In the genomic region with DNA sequence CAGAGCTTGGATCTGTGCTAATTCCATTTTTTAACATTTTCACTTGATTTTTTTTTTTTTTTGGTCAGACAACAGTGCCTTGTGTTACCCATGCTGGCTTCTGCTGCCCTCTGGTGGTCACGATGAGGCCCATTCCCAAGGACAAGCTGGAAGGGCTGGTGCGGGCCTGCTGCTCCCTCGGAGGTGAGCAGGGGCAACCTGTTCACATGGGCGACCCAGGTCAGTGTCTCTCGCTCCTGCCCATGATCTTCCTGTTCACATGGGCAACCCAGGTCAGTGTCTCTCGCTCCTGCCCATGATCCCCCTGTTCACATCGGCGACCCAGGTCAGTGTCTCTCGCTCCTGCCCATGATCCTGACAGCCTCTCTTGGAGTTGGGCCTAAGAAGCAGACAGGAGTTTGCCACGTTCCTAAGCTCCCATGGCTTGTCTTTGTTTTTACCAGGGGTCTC, we compare ENCODE assay signal across 10 cellular contexts. TPM values are rescaled to one million over a fixed set of nuclear protein-coding genes. Genes with fewer than 3 reads are reported as not detected.
DNase-seq lines count a peak whose midpoint lies in the region; ATAC-seq, FAIRE-seq and TF ChIP-seq lines count a peak whose summit lies in the region.
"Had no signal": no experiment of that assay in that cellular context is flagged by ENCODE, and none has a peak within 500 bp of the region (broad histone marks: within the 10 kb centered on the region; RNA-seq: fewer than 3 reads in every experiment).

No MANE protein-coding gene starts in this region.

- intact Hi-C loops in GM12878 (cut with micrococcal nuclease; ENCODE audit: unreplicated experiment), result loop anchor here (1.0 to 5.0 kb wide), 3 partner anchors 116 to 270 kb away; no protein-coding TSS in a partner anchor

- H3K79me2 ChIP-seq in GM12878 (ENCODE audit: control insufficient read depth, insufficient read depth, low read length), result no peaks in the 10 kb centered on the region

- H3K9me3 ChIP-seq in GM12878 (replicated peaks; ENCODE audit: control insufficient read depth, insufficient read depth, low read length), result no peaks in the 10 kb centered on the region
- H3K9me3 ChIP-seq: BLaER1 had no signal

- H2AFZ ChIP-seq in GM12878 (ENCODE audit: control insufficient read depth, low read depth, low read length), result no peak overlapping the region

- DNase-seq in NCI-H524 (lab: John Stamatoyannopoulos, UW) (peak; percentile 61 to 82), NCI-H524 treated with DMSO at 0.1 percent for 48 hours (lab: John Stamatoyannopoulos, UW) (no peak), NCI-H1417 treated with DMSO at 0.1 percent for 48 hours (lab: John Stamatoyannopoulos, UW) (peak; percentile 24), UCSD-AML1 (lab: John Stamatoyannopoulos, UW; ENCODE audit: unreplicated experiment) (peak; percentile 58), GM12878 (ENCODE audit: low read depth, low spot score) (peak; percentile 23), hypothalamus (lab: John Stamatoyannopoulos, UW) (peak in 48 of 51 donors; percentile 4 to 89 (median 59)), skeletal muscle cell (ENCODE audit: low read depth) (peak; percentile 33)

- peak; percentile 97 for TF ChIP-seq RAD21 in GM12878 (IDR thresholded peaks at IDR 0.05; ENCODE audit: insufficient read depth, low read depth, low read length)

- FAIRE-seq in GM12878 (lab: Jason Lieb, UNC), result peak; percentile 84

- CTCF ChIA-PET in GM12878 (lab: Yijun Ruan, JAX), result interaction anchor here (0.6 to 11.8 kb wide), 66 partner anchors 8 to 872 kb away, joined by 3 to 333 read pairs (median 4); a partner anchor contains a TSS

- RAD21 ChIA-PET in GM12878 (lab: Charles Lee; ENCODE audit: unreplicated experiment), result interaction anchor here (0.6 to 7.8 kb wide), 28 partner anchors 11 to 402 kb away, joined by 3 to 119 read pairs (median 4); a partner anchor contains a TSS

- H3K4me3 ChIP-seq in GM12878, result no peak overlapping the region
- H3K4me3 ChIP-seq in skeletal muscle cell (ENCODE audit: low read depth, low read length), result no peak overlapping the region
- H3K4me3 ChIP-seq: BLaER1, skin epidermis had no signal

- POLR2A ChIA-PET in GM12878 (lab: Charles Lee), result interaction anchor here (0.6 to 1.0 kb wide), 2 partner anchors 157 to 271 kb away, joined by 3 to 7 read pairs; no protein-coding TSS in a partner anchor

- ATAC-seq in GM12878 (peak; percentile 93), GM19452 (IDR thresholded peaks at IDR 0.05; ENCODE audit: unreplicated experiment) (no peak)

- H4K20me1 ChIP-seq in GM12878 (ENCODE audit: control insufficient read depth, insufficient read depth), result no peaks in the 10 kb centered on the region

- no peak for TF ChIP-seq EP300 in GM12878 (IDR thresholded peaks at IDR 0.05; ENCODE audit: borderline replicate concordance in 1 of 2, control insufficient read depth in 1 of 2, low read depth in 2 of 2, low read length in 2 of 2)

- H3K4me1 ChIP-seq in GM12878 (ENCODE audit: control insufficient read depth, insufficient read depth, low read length), result no peaks in the 10 kb centered on the region
- H3K4me1 ChIP-seq: BLaER1 had no signal

- BruUV-seq in GM12878 (replicated peaks; lab: Mats Ljungman, UMichigan), result no TSS peak

- in situ Hi-C loops in GM12878 (cut with MboI), result loop anchor here (5.0 kb wide), 1 partner anchor 271 kb away; no protein-coding TSS in a partner anchor

- no peak overlapping the region for H3K27ac ChIP-seq in GM12878 (ENCODE audit: control insufficient read depth, insufficient read depth)
- H3K27ac ChIP-seq: BLaER1, skin epidermis had no signal

- no peak overlapping the region for H3K4me2 ChIP-seq in GM12878 (ENCODE audit: control insufficient read depth, insufficient read depth)
- H3K4me2 ChIP-seq: BLaER1 had no signal

- peaks cover 18 to 28% of the 10 kb centered on the region in 2 experiments for H3K36me3 ChIP-seq in GM12878 (ENCODE audit: control insufficient read depth in 2 of 2, insufficient read depth in 2 of 2, low read length in 1 of 2)

- H3K27me3 ChIP-seq in GM12878 (replicated peaks in 1 of 2; ENCODE audit: control insufficient read depth in 2 of 2, insufficient read depth in 2 of 2, low read length in 1 of 2), result no peaks in the 10 kb centered on the region
- H3K27me3 ChIP-seq: BLaER1 had no signal

- no peak overlapping the region for H3K9ac ChIP-seq in GM12878 (ENCODE audit: control insufficient read depth, insufficient read depth, low read length)
- H3K9ac ChIP-seq: BLaER1 had no signal

- TF ChIP-seq CTCF in GM12878 (IDR thresholded peaks at IDR 0.05 in 2 of 3, conservative IDR thresholded peaks at IDR 0.05 in 1 of 3; ENCODE audit: control insufficient read depth in 2 of 3, extremely low read depth in 1 of 3, insufficient read depth in 1 of 3, low read depth in 3 of 3, low read length in 3 of 3), result peak; percentile 85 to 89 (median 89); a peak in 5 of 6 replicates

- TF ChIP-seq POLR2A in GM12878 (IDR thresholded peaks at IDR 0.05; ENCODE audit: low read depth, low read length), result no peak

- 36% methylated on average over 10 of the region's 10 CpGs for WGBS in GM12878 (ENCODE audit: insufficient coverage, insufficient replicate concordance, low lambda C conversion rate, missing lambda C conversion rate)

- SMC1A ChIA-PET in GM12878 (lab: Charles Lee; ENCODE audit: uncharacterized antibody, unreplicated experiment), result interaction anchor here (0.6 to 8.5 kb wide), 42 partner anchors 10 to 496 kb away, joined by 3 to 183 read pairs (median 4); a partner anchor contains a TSS

TF ChIP-seq in GM12878, 131 proteins besides CTCF, POLR2A, EP300 and RAD21 (continues in another document):
- TF ChIP-seq MEF2A (IDR thresholded peaks at IDR 0.05; ENCODE audit: insufficient read depth, low read depth, low read length) (no peak), HCFC1 (IDR thresholded peaks at IDR 0.05; ENCODE audit: low read length) (no peak), ZNF384 (IDR thresholded peaks at IDR 0.05; ENCODE audit: borderline replicate concordance, low read depth, low read length) (peak; percentile 97), STAT1 (conservative IDR thresholded peaks at IDR 0.05) (no peak), ZNF207 (IDR thresholded peaks at IDR 0.05; ENCODE audit: borderline replicate concordance) (no peak), EGR1 (IDR thresholded peaks at IDR 0.05; ENCODE audit: borderline replicate concordance in 1 of 2, low read depth in 2 of 2, low read length in 2 of 2) (no peak), HDGF (IDR thresholded peaks at IDR 0.05) (peak; percentile 81), SMC3 (IDR thresholded peaks at IDR 0.05; ENCODE audit: borderline replicate concordance, low read length) (peak; percentile 98), MTA3 (IDR thresholded peaks at IDR 0.05; ENCODE audit: borderline replicate concordance, low read length) (no peak), HDAC2 (IDR thresholded peaks at IDR 0.05) (no peak), MYC (IDR thresholded peaks at IDR 0.05; ENCODE audit: insufficient read depth, insufficient read length, insufficient replicate concordance, low read length, severe bottlenecking) (no peak), CREB1 (IDR thresholded peaks at IDR 0.05; ENCODE audit: low read depth) (no peak), DPF2 (IDR thresholded peaks at IDR 0.05) (no peak), ATF7 (IDR thresholded peaks at IDR 0.05; ENCODE audit: low read depth) (0 out of 2 replicates have a peak, but pooled peaks have one; percentile 21)
- TF ChIP-seq, protein P1, sequence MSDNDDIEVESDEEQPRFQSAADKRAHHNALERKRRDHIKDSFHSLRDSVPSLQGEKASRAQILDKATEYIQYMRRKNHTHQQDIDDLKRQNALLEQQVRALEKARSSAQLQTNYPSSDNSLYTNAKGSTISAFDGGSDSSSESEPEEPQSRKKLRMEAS (IDR thresholded peaks at IDR 0.05; ENCODE audit: low read depth, low read length), result no peak
- TF ChIP-seq, protein P2, sequence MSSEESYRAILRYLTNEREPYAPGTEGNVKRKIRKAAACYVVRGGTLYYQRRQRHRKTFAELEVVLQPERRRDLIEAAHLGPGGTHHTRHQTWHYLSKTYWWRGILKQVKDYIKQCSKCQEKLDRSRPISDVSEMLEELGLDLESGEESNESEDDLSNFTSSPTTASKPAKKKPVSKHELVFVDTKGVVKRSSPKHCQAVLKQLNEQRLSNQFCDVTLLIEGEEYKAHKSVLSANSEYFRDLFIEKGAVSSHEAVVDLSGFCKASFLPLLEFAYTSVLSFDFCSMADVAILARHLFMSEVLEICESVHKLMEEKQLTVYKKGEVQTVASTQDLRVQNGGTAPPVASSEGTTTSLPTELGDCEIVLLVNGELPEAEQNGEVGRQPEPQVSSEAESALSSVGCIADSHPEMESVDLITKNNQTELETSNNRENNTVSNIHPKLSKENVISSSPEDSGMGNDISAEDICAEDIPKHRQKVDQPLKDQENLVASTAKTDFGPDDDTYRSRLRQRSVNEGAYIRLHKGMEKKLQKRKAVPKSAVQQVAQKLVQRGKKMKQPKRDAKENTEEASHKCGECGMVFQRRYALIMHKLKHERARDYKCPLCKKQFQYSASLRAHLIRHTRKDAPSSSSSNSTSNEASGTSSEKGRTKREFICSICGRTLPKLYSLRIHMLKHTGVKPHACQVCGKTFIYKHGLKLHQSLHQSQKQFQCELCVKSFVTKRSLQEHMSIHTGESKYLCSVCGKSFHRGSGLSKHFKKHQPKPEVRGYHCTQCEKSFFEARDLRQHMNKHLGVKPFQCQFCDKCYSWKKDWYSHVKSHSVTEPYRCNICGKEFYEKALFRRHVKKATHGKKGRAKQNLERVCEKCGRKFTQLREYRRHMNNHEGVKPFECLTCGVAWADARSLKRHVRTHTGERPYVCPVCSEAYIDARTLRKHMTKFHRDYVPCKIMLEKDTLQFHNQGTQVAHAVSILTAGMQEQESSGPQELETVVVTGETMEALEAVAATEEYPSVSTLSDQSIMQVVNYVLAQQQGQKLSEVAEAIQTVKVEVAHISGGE (CRISPR knock-in tag; IDR thresholded peaks at IDR 0.05), result no peak

RNA-seq across cellular contexts. Expression of a gene that starts 59.4 kb away (rescaled TPM):
- 462 and 476 TPM in 2 replicates for total RNA-seq in GM12878 (2013; cell fraction: nucleolus; rRNA removed)
- 64.0 and 69.7 TPM in 2 replicates for total RNA-seq in GM12878 (2014; rRNA removed)
- 52.8 and 57.8 TPM in 2 replicates for total RNA-seq in GM12878 (2014; rRNA removed; fragmentation: Illumina TruSeq; extraction: Trizol)
- 50.5 and 56.8 TPM in 2 replicates for total RNA-seq in GM12878 (2021)
- polyA plus RNA-seq in GM12878 (2011; ENCODE audit: low read depth), result 37.4 TPM
- polyA plus RNA-seq in GM12878 (2011; rRNA removed), result 42.9 and 53.5 TPM in 2 replicates
- polyA plus RNA-seq in GM12878 (2011; cell fraction: cytosol; rRNA removed), result 52.2 and 69.1 TPM in 2 replicates
- polyA plus RNA-seq in GM12878 (2011; cell fraction: nucleus; rRNA removed), result 290 and 321 TPM in 2 replicates
- 39.8 and 51.8 TPM in 2 replicates for polyA plus RNA-seq in GM12878 (2012)
- 69.9 and 70.3 TPM in 2 replicates for polyA plus RNA-seq in GM12878 (2014; fragmentation: Illumina TruSeq; extraction: Trizol)
- 10 to 100 TPM; 15.0 to 23.2 TPM for polyA plus RNA-seq in GM12878 (2014; fragmentation: Nextera tagmentation; extraction: Ambion mirVana)
- polyA plus RNA-seq in GM12878 (2014; rRNA removed), result 57.4 and 64.6 TPM in 2 replicates
- 10 to 100 TPM; 47.3 to 47.4 TPM for polyA plus RNA-seq in GM12878 (2016; fragmentation: Nextera tagmentation; extraction: Ambion mirVana)
- polyA minus RNA-seq in GM12878 (2011; rRNA and poly(A)+ RNA removed), result 76.4 and 134 TPM in 2 replicates
- 18.7 and 23.9 TPM in 2 replicates for polyA minus RNA-seq in GM12878 (2011; cell fraction: cytosol; rRNA and poly(A)+ RNA removed)
- polyA minus RNA-seq in GM12878 (2011; cell fraction: nucleus; rRNA and poly(A)+ RNA removed), result 101 and 133 TPM in 2 replicates
